Comparison of ENCODE assay signal across 8 cellular contexts in the genomic region with DNA sequence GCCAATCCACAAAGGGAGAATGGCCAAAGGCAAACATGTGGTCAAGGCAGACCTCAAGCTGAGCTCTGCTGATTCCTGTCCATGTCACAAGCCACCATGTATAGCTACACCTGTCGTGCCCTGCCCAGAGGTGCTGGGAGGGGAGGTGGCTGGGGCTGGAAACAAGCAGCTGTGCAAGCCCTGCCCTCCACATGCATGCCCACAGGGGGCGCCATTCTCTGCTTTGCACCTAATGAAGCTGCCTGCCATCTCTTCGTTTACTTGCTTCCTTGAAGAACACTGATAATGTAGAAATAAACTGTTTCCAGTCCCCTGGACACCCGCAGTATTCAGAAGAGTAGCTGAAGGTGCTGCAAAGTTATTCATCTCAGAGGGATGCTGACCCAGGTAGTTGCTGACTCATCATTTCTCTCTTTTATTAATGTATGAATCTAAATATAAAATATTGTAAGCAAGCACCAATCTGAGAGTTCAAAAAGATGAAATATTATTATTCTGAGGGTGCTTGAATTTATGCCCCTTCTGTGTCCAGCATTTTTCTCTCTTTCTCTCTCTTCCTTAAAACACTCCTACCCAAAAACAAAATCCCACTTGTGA.
DNase-seq lines count a peak whose midpoint lies in the region; ATAC-seq and TF ChIP-seq lines count a peak whose summit lies in the region.

No MANE protein-coding gene starts in this region.

- no TSS peak for BruUV-seq in Calu3 (replicated peaks; lab: Mats Ljungman, UMichigan)

- no peak for ATAC-seq in left cardiac atrium
- ATAC-seq in HG02623 (IDR thresholded peaks at IDR 0.05; ENCODE audit: unreplicated experiment) = no peak
- no peak for ATAC-seq in GM19023 (IDR thresholded peaks at IDR 0.05; ENCODE audit: unreplicated experiment)

- no peaks in the 10 kb centered on the region for H3K9me3 Mint-ChIP-seq in Calu3 (ENCODE audit: low read depth, unreplicated experiment)

- H3K27ac Mint-ChIP-seq in Calu3 (ENCODE audit: unreplicated experiment) = no peak overlapping the region

- CTCF ChIA-PET in Calu3 (lab: Charles Lee) = interaction anchor here (0.8 to 1.5 kb wide), 3 partner anchors 152 to 448 kb away, joined by 3 to 4 read pairs (median 3); no protein-coding TSS in a partner anchor

- H3K4me1 Mint-ChIP-seq in Calu3 (ENCODE audit: low read depth, unreplicated experiment) = peaks cover 15% of the 10 kb centered on the region

- H3K4me3 Mint-ChIP-seq in Calu3 (ENCODE audit: low read depth, unreplicated experiment) = peak overlapping the region; percentile 51

- DNase-seq in Calu3 = peak; percentile 70
- no peak for DNase-seq in LNCaP clone FGC (ENCODE audit: low read depth)
- DNase-seq in activated CD8-positive, alpha-beta memory T cell treated with anti-CD3 and anti-CD28 coated beads, Interleukin-2, amount 50 U/mL, for 1 hour (ENCODE audit: extremely low read depth) = peak; percentile 3
- peak; percentile 18 for DNase-seq in left cardiac atrium
- DNase-seq in stimulated activated CD4-positive, alpha-beta T cell treated with anti-CD3 and anti-CD28 coated beads, Interleukin-1b, Interleukin-23, amount 100 ng/mL, for 48 hours = peak; percentile 50
- DNase-seq in NCI-H128 (lab: John Stamatoyannopoulos, UW; ENCODE audit: unreplicated experiment) = no peak

- TF ChIP-seq CTCF in Calu3 (IDR thresholded peaks at IDR 0.05; ENCODE audit: unreplicated experiment) = peak; percentile 75
- TF ChIP-seq CTCF in LNCaP clone FGC (IDR thresholded peaks at IDR 0.05; ENCODE audit: control insufficient read depth, extremely low read depth, insufficient read depth) = peak; percentile 68

- no peaks in the 10 kb centered on the region for H3K27me3 Mint-ChIP-seq in Calu3 (ENCODE audit: unreplicated experiment)

- H3K36me3 Mint-ChIP-seq in Calu3 (ENCODE audit: insufficient read depth, unreplicated experiment) = no peaks in the 10 kb centered on the region

- intact Hi-C loops in Calu3 (cut with micrococcal nuclease; ENCODE audit: unreplicated experiment) (loop anchor here (10.0 kb wide), 1 partner anchor 112 kb away; no protein-coding TSS in a partner anchor), left cardiac atrium (cut with DNase I) (no loop called here)

- no peak overlapping the region for H3K4me3 ChIP-seq in LNCaP clone FGC (ENCODE audit: low read depth, low read length)

Comparison
In these comparisons a context has a peak if more than half of its experiments do, and no peak if none do; other contexts are left out.
1. DNase-seq: peak in Calu3 (single experiment), activated CD8-positive, alpha-beta memory T cell treated with anti-CD3 and anti-CD28 coated beads, Interleukin-2, amount 50 U/mL, for 1 hour (single experiment), left cardiac atrium (single experiment) and stimulated activated CD4-positive, alpha-beta T cell treated with anti-CD3 and anti-CD28 coated beads, Interleukin-1b, Interleukin-23, amount 100 ng/mL, for 48 hours (single experiment); none in LNCaP clone FGC (single experiment) and NCI-H128 (single experiment).